In the genomic region with DNA sequence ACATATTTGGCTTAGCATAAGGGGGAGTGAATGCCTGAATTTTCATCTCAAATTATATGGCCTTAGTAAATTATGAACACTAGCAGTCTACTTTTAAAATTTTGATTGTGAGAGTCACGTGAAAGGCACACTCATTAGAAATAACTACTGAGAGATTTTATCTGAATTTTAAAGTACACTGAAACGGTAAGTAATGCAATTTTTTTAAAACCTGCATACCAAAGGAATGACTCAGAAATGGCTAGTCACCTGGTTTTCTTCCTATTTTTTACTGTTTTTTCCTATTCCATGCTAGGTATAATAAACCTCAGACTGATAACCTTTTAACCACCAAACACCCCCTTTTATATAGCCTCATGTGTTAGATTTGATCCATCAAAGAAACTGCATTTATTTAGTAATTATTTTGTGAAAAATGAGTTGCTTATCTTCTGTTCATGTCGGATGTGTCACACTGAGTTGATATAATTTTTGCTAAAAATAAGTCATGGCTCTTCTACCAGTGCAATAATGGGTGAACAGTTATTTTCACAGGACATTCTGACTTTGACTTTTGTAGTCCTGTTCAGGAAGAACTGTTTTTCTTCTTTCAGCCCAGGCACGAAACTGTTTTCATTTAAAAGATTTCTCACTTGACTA, we compare ENCODE assay signal across 1 cellular context.
TF ChIP-seq lines count a peak whose summit lies in the region.

No MANE protein-coding gene starts in this region.

TF ChIP-seq in K562, 482 proteins besides CTCF, POLR2A, EP300 and RAD21:
- TF ChIP-seq, protein P1, sequence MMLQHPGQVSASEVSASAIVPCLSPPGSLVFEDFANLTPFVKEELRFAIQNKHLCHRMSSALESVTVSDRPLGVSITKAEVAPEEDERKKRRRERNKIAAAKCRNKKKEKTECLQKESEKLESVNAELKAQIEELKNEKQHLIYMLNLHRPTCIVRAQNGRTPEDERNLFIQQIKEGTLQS (IDR thresholded peaks at IDR 0.05), result peak; percentile 30; the same call in 1 of the 2 replicates
- TF ChIP-seq, protein P1 (CRISPR knock-in tag; conservative IDR thresholded peaks at IDR 0.05), result no peak
- TF ChIP-seq, protein P2, sequence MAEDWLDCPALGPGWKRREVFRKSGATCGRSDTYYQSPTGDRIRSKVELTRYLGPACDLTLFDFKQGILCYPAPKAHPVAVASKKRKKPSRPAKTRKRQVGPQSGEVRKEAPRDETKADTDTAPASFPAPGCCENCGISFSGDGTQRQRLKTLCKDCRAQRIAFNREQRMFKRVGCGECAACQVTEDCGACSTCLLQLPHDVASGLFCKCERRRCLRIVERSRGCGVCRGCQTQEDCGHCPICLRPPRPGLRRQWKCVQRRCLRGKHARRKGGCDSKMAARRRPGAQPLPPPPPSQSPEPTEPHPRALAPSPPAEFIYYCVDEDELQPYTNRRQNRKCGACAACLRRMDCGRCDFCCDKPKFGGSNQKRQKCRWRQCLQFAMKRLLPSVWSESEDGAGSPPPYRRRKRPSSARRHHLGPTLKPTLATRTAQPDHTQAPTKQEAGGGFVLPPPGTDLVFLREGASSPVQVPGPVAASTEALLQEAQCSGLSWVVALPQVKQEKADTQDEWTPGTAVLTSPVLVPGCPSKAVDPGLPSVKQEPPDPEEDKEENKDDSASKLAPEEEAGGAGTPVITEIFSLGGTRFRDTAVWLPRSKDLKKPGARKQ (CRISPR knock-in tag; IDR thresholded peaks at IDR 0.05), result no peak
